In the genomic region with DNA sequence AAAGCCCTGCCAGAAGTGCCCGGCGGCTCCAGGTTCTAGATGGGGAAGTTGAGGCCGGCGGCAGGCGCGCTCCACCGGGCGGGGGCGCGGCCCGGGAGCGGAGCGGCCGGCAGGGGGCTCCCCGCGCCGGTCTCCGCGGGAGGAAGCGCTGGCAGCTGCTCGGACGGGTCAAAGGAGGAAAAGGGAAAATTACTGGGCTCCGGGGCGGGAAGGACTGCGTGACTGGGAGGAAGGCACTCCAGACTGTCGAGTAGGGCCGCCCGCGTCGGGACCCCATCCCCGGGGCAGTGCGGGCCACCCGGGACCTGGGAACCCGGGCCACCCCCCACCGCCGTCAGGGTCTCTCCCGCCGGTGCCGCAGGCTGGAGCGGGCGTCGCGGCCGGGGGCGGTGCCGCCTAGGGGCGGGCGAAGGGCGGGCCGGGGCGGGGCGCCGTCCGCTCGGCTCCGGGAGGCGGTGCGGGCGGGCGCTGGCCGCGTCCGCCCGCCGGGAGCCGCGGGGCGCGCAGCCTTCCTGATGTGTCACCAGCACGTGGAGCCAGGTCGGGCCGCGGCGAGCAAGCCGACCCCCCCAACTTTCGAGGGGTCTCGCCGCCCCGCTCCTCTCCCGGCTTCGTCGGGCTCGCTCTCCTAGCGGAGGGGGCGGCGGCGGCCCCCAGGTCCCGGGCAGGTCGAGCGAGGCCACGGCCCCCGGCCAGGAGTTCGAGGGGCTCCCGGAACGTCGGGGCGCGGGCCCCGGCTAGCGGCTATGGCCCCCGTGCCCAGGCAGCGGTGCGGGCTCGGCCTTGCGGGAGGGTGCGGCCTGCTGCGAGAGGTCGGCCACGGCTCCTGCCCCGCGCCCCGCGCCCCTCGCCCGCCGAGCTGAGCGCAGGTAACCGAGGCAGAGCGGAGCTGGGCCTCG, we compare ENCODE assay signal across 8 cellular contexts.
DNase-seq lines count a peak whose midpoint lies in the region; ATAC-seq and TF ChIP-seq lines count a peak whose summit lies in the region.

No MANE protein-coding gene starts in this region.

- H3K4me3 Mint-ChIP-seq in activated naive CD8-positive, alpha-beta T cell: peak overlapping the region; percentile 71
- H3K4me3 Mint-ChIP-seq in glutamatergic neuron (ENCODE audit: unreplicated experiment): peak overlapping the region; percentile 67

- peaks cover 2% of the 10 kb centered on the region for H3K36me3 ChIP-seq in thoracic aorta

- H3K27ac Mint-ChIP-seq in activated naive CD8-positive, alpha-beta T cell: no peak overlapping the region
- no peak overlapping the region for H3K27ac Mint-ChIP-seq in glutamatergic neuron (ENCODE audit: unreplicated experiment)

- no peaks in the 10 kb centered on the region for H3K9me3 Mint-ChIP-seq in activated naive CD8-positive, alpha-beta T cell (ENCODE audit: low read depth)
- H3K9me3 Mint-ChIP-seq in glutamatergic neuron (ENCODE audit: unreplicated experiment): no peaks in the 10 kb centered on the region

- H3K4me1 ChIP-seq in thoracic aorta (ENCODE audit: control insufficient read depth in 1 of 2, low read depth in 2 of 2): peaks cover 20 to 40% of the 10 kb centered on the region in 2 donors

- TF ChIP-seq POLR2A in GM18526 (IDR thresholded peaks at IDR 0.05; ENCODE audit: extremely low read depth, insufficient read length): peak; percentile 20

- peak overlapping the region; percentile 93 to 97 for H3K27ac ChIP-seq in thoracic aorta

- H3K9me3 ChIP-seq in thoracic aorta: no peaks in the 10 kb centered on the region

- no peaks in the 10 kb centered on the region for H3K27me3 Mint-ChIP-seq in activated naive CD8-positive, alpha-beta T cell
- peaks cover 13% of the 10 kb centered on the region for H3K27me3 Mint-ChIP-seq in glutamatergic neuron (ENCODE audit: unreplicated experiment)

- peak; percentile 82 for DNase-seq in ACHN
- peak; percentile 56 for DNase-seq in KG1 (lab: John Stamatoyannopoulos, UW)
- peak; percentile 81 for DNase-seq in SK-N-DZ (ENCODE audit: low spot score)
- peak; percentile 72 for DNase-seq in glutamatergic neuron
- peak; percentile 73 for DNase-seq in occipital lobe (lab: John Stamatoyannopoulos, UW)
- DNase-seq in thoracic aorta (ENCODE audit: low spot score): no peak

- peaks cover 21% of the 10 kb centered on the region for H3K4me1 Mint-ChIP-seq in activated naive CD8-positive, alpha-beta T cell (ENCODE audit: low read depth)
- peaks cover 1% of the 10 kb centered on the region for H3K4me1 Mint-ChIP-seq in glutamatergic neuron (ENCODE audit: low read depth, unreplicated experiment)

- in situ Hi-C loops in ACHN (cut with HindIII; ENCODE audit: low pct_ligation_motif_present, low pct_unique_long_range_greater_than_20kb, low sequenced_read_pairs): no loop called here

- peak; percentile 70 for ATAC-seq in thoracic aorta (ENCODE audit: insufficient number of reproducible peaks, low FRiP score, low read depth)

- H3K27me3 ChIP-seq in thoracic aorta (replicated peaks; ENCODE audit: insufficient read depth): no peaks in the 10 kb centered on the region

- TF ChIP-seq CTCF in glutamatergic neuron (IDR thresholded peaks at IDR 0.05; ENCODE audit: partially characterized antibody, unreplicated experiment) (peak; percentile 79), thoracic aorta (IDR thresholded peaks at IDR 0.05) (peak; percentile 85)

- peak overlapping the region; percentile 96 for H3K4me3 ChIP-seq in thoracic aorta

- no peaks in the 10 kb centered on the region for H3K36me3 Mint-ChIP-seq in activated naive CD8-positive, alpha-beta T cell
- H3K36me3 Mint-ChIP-seq in glutamatergic neuron (ENCODE audit: unreplicated experiment): peaks cover 4% of the 10 kb centered on the region
